In the genomic region with DNA sequence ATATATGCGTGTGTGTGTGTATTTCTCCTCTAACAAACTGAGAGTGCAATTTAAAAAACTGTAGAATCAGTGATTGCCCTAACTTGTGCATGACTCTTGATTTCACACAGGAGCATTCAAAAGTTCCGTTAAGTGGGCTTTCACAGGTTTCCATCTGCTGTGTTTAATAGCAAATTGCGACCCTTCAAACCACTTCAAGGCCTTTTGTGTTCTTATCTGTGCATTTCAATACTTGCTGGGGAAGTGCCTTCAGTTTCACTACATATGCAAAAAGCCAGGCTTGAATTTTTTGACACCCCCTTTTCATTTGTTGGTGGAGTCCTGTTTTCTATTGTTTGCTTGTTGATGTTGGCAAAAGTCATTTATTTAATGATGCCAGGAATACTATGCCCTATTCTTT, we compare ENCODE assay signal across 9 cellular contexts. TPM values are rescaled to one million over a fixed set of nuclear protein-coding genes. Genes with fewer than 3 reads are reported as not detected.
DNase-seq lines count a peak whose midpoint lies in the region; ATAC-seq and TF ChIP-seq lines count a peak whose summit lies in the region.
"Had no signal": no experiment of that assay in that cellular context is flagged by ENCODE, and none has a peak within 500 bp of the region (broad histone marks: within the 10 kb centered on the region; RNA-seq: fewer than 3 reads in every experiment).

No MANE protein-coding gene starts in this region.

- peak overlapping the region; percentile 66 for H3K4me3 Mint-ChIP-seq in activated CD8-positive, alpha-beta T cell treated with anti-CD3 and anti-CD28 coated beads, Interleukin-2, amount 10 ng/mL, durations not matched to agents 7 days and 5 days
- H3K4me3 Mint-ChIP-seq in activated CD8-positive, alpha-beta T cell treated with anti-CD3 and anti-CD28 coated beads for 36 hours: no peak overlapping the region

- no peaks in the 10 kb centered on the region for H3K36me3 ChIP-seq in stomach smooth muscle (ENCODE audit: control insufficient read depth in 2 of 2, insufficient read depth in 2 of 2, low read length in 2 of 2)

- H3K27ac ChIP-seq in dorsolateral prefrontal cortex (peak overlapping the region in 51 of 59 donors; percentile 4 to 98 (median 89)), stomach smooth muscle (ENCODE audit: low read length) (peak overlapping the region; percentile 82)

- H3K4me3 ChIP-seq in dorsolateral prefrontal cortex (peak overlapping the region in 24 of 59 donors; percentile 54 to 75 (median 67)), stomach smooth muscle (ENCODE audit: low read length in 2 of 2) (no peak overlapping the region)

- peaks cover 48% of the 10 kb centered on the region for H3K4me1 Mint-ChIP-seq in activated CD8-positive, alpha-beta T cell treated with anti-CD3 and anti-CD28 coated beads, Interleukin-2, amount 10 ng/mL, durations not matched to agents 7 days and 5 days (ENCODE audit: low read depth)
- peaks cover 44% of the 10 kb centered on the region for H3K4me1 Mint-ChIP-seq in activated CD8-positive, alpha-beta T cell treated with anti-CD3 and anti-CD28 coated beads for 36 hours (ENCODE audit: low read depth)

- POLR2A ChIA-PET in activated CD8-positive, alpha-beta T cell treated with anti-CD3 and anti-CD28 coated beads, Interleukin-2, amount 10 ng/mL, durations not matched to agents 7 days and 5 days (lab: Charles Lee): no interaction called here
- POLR2A ChIA-PET in activated CD8-positive, alpha-beta T cell treated with anti-CD3 and anti-CD28 coated beads for 36 hours (lab: Charles Lee): no interaction called here

- H3K9me3 ChIP-seq in stomach smooth muscle (ENCODE audit: control insufficient read depth in 2 of 2, low read length in 2 of 2): no peaks in the 10 kb centered on the region

- CTCF ChIA-PET in activated CD8-positive, alpha-beta T cell treated with anti-CD3 and anti-CD28 coated beads, Interleukin-2, amount 10 ng/mL, durations not matched to agents 7 days and 5 days (lab: Charles Lee): no interaction called here
- CTCF ChIA-PET in activated CD8-positive, alpha-beta T cell treated with anti-CD3 and anti-CD28 coated beads for 36 hours (lab: Charles Lee): interaction anchor here (4.1 to 5.6 kb wide), 3 partner anchors 14 to 256 kb away, joined by 25 to 60 read pairs (median 33); no protein-coding TSS in a partner anchor

- no peak for ATAC-seq in activated CD8-positive, alpha-beta T cell treated with anti-CD3 and anti-CD28 coated beads, Interleukin-2, amount 10 ng/mL, durations not matched to agents 7 days and 5 days
- no peak for ATAC-seq in activated CD8-positive, alpha-beta T cell treated with anti-CD3 and anti-CD28 coated beads for 36 hours
- ATAC-seq in HG02678 (IDR thresholded peaks at IDR 0.05; ENCODE audit: unreplicated experiment) (no peak), Right ventricle myocardium superior (ENCODE audit: poor library complexity) (no peak), HG03097 (IDR thresholded peaks at IDR 0.05; ENCODE audit: low FRiP score, unreplicated experiment) (no peak)

- peaks cover 3% of the 10 kb centered on the region for H3K36me3 Mint-ChIP-seq in activated CD8-positive, alpha-beta T cell treated with anti-CD3 and anti-CD28 coated beads, Interleukin-2, amount 10 ng/mL, durations not matched to agents 7 days and 5 days (ENCODE audit: low read depth)
- H3K36me3 Mint-ChIP-seq in activated CD8-positive, alpha-beta T cell treated with anti-CD3 and anti-CD28 coated beads for 36 hours (ENCODE audit: low read depth): no peaks in the 10 kb centered on the region

- H3K27me3 Mint-ChIP-seq in activated CD8-positive, alpha-beta T cell treated with anti-CD3 and anti-CD28 coated beads, Interleukin-2, amount 10 ng/mL, durations not matched to agents 7 days and 5 days (ENCODE audit: low read depth): peaks cover 19% of the 10 kb centered on the region
- no peaks in the 10 kb centered on the region for H3K27me3 Mint-ChIP-seq in activated CD8-positive, alpha-beta T cell treated with anti-CD3 and anti-CD28 coated beads for 36 hours

- H3K9ac ChIP-seq in stomach smooth muscle (ENCODE audit: low read length in 2 of 2): no peak overlapping the region

- no peaks in the 10 kb centered on the region for H3K9me3 Mint-ChIP-seq in activated CD8-positive, alpha-beta T cell treated with anti-CD3 and anti-CD28 coated beads, Interleukin-2, amount 10 ng/mL, durations not matched to agents 7 days and 5 days (ENCODE audit: insufficient read depth)
- no peaks in the 10 kb centered on the region for H3K9me3 Mint-ChIP-seq in activated CD8-positive, alpha-beta T cell treated with anti-CD3 and anti-CD28 coated beads for 36 hours

- no peak overlapping the region for H3K27ac Mint-ChIP-seq in activated CD8-positive, alpha-beta T cell treated with anti-CD3 and anti-CD28 coated beads, Interleukin-2, amount 10 ng/mL, durations not matched to agents 7 days and 5 days
- no peak overlapping the region for H3K27ac Mint-ChIP-seq in activated CD8-positive, alpha-beta T cell treated with anti-CD3 and anti-CD28 coated beads for 36 hours

- peaks cover 14% of the 10 kb centered on the region for H3K4me1 ChIP-seq in stomach smooth muscle (ENCODE audit: control insufficient read depth, insufficient read depth, low read length)

- intact Hi-C loops in activated CD8-positive, alpha-beta T cell treated with anti-CD3 and anti-CD28 coated beads for 36 hours (cut with micrococcal nuclease): loop anchor here (2.0 to 10.0 kb wide), 6 partner anchors 196 to 856 kb away; no protein-coding TSS in a partner anchor
- intact Hi-C loops in dorsolateral prefrontal cortex (cut with DNase I): loop anchor here (2.0 to 10.0 kb wide), 5 partner anchors 578 to 1466 kb away; no protein-coding TSS in a partner anchor
- intact Hi-C loops in Right ventricle myocardium superior (cut with DNase I): loop anchor here (5.0 kb wide), 2 partner anchors 258 to 858 kb away; no protein-coding TSS in a partner anchor

- no peak for DNase-seq in activated CD8-positive, alpha-beta T cell treated with anti-CD3 and anti-CD28 coated beads, Interleukin-2, amount 10 ng/mL, durations not matched to agents 7 days and 5 days
- DNase-seq in activated CD8-positive, alpha-beta T cell treated with anti-CD3 and anti-CD28 coated beads for 36 hours: no peak
- DNase-seq in NCI-H187 treated with DMSO at 0.1 percent for 48 hours (lab: John Stamatoyannopoulos, UW) (peak; percentile 65), dorsolateral prefrontal cortex (no peak), Right ventricle myocardium superior (no peak)
- DNase-seq: activated naive CD4-positive, alpha-beta T cell treated with Interleukin-2 at 50 U/mL for 16 hours had no signal

- TF ChIP-seq CTCF in activated CD8-positive, alpha-beta T cell treated with anti-CD3 and anti-CD28 coated beads for 36 hours (IDR thresholded peaks at IDR 0.05): no peak
- no peak for TF ChIP-seq CTCF in dorsolateral prefrontal cortex (IDR thresholded peaks at IDR 0.05 in 54 of 56, conservative IDR thresholded peaks at IDR 0.05 in 2 of 56; ENCODE audit: low read depth in 1 of 56, partially characterized antibody in 56 of 56)

- no peaks in the 10 kb centered on the region for H3K27me3 ChIP-seq in dorsolateral prefrontal cortex
- H3K27me3 ChIP-seq in stomach smooth muscle (ENCODE audit: control insufficient read depth in 1 of 2, insufficient read depth in 2 of 2, low read length in 2 of 2): no peaks in the 10 kb centered on the region

RNA-seq across cellular contexts. Expression of a gene that starts 52.7 kb away (rescaled TPM):
- 1 to 10 TPM; 6.0 to 8.2 TPM for total RNA-seq in activated CD8-positive, alpha-beta T cell treated with anti-CD3 and anti-CD28 coated beads, Interleukin-2, amount 10 ng/mL, durations not matched to agents 7 days and 5 days
- 1 to 10 TPM; 9.1 to 9.6 TPM for total RNA-seq in activated CD8-positive, alpha-beta T cell treated with anti-CD3 and anti-CD28 coated beads for 36 hours
- 10 to 100 TPM in 72 of 120 experiments, 1 to 10 TPM in 48; 5.6 to 17.7 (median 10.8) TPM for total RNA-seq in dorsolateral prefrontal cortex
- 28.8 TPM for total RNA-seq in Right ventricle myocardium superior
